8 cellular contexts compared by ENCODE assay signal in genomic region chr16:87391950-87392822, GRCh38. TPM values are rescaled to one million over a fixed set of nuclear protein-coding genes. Genes with fewer than 3 reads are reported as not detected.
DNase-seq lines count a peak whose midpoint lies in the region; ATAC-seq and TF ChIP-seq lines count a peak whose summit lies in the region.

Gene MAP1LC3B, plus strand, starts transcription at chr16:87392336. Its CDS starts 92 bp downstream, at chr16:87392428.

- peak within 1 kb of the TSS; percentile 94 for H3K27ac Mint-ChIP-seq in T-helper 1 cell treated with Interleukin-12 subunit alpha and Interleukin-12 subunit beta and Interleukin-4 antibody, amounts not matched to agents 30 μg/mL and 1 μg/mL, for 36 hours

- peak; percentile 80 for DNase-seq in NCI-H1694 treated with DMSO at 0.1 percent for 48 hours (lab: John Stamatoyannopoulos, UW)
- peak; percentile 97 for DNase-seq in amniotic stem cell (lab: John Stamatoyannopoulos, UW)
- peak; percentile 96 for DNase-seq in left cardiac atrium
- DNase-seq in prostate gland (ENCODE audit: low spot score): peak; percentile 95
- peak; percentile 97 for DNase-seq in ureter (ENCODE audit: low spot score)

- no peaks in the 10 kb centered on the region for H3K36me3 ChIP-seq in prostate gland

- no peaks in the 10 kb centered on the region for H3K27me3 Mint-ChIP-seq in T-helper 1 cell treated with Interleukin-12 subunit alpha and Interleukin-12 subunit beta and Interleukin-4 antibody, amounts not matched to agents 30 μg/mL and 1 μg/mL, for 36 hours (ENCODE audit: low read depth)

- WGBS in prostate gland: under 1% methylated on average over 80 of the region's 113 CpGs

- no peaks in the 10 kb centered on the region for H3K27me3 ChIP-seq in prostate gland (replicated peaks; ENCODE audit: insufficient read depth)

- intact Hi-C loops in left cardiac atrium (cut with DNase I) (loop anchor here in 1 of 2 donors (5.0 to 10.0 kb wide), 2 partner anchors 75 to 243 kb away; partner anchors contain the start of gene C16orf95), prostate gland (cut with DNase I) (loop anchor here (2.0 kb wide), 1 partner anchor 75 kb away; the partner anchor contains the start of gene C16orf95)

- peak; percentile 55 for ATAC-seq in HG02884 (IDR thresholded peaks at IDR 0.05; ENCODE audit: unreplicated experiment)
- peak; percentile 92 for ATAC-seq in left cardiac atrium

- TF ChIP-seq POLR2A in GM15510 (IDR thresholded peaks at IDR 0.05; ENCODE audit: borderline replicate concordance, extremely low read depth, insufficient read length) (peak; percentile 88), prostate gland (IDR thresholded peaks at IDR 0.05) (peak; percentile 100)

- H3K4me1 ChIP-seq in prostate gland (replicated peaks): peaks cover 12% of the 10 kb centered on the region

- peak within 1 kb of the TSS; percentile 72 to 90 for H3K4me3 ChIP-seq in prostate gland

- peak in 1 of 4 experiments; percentile 30 for TF ChIP-seq CTCF in prostate gland (IDR thresholded peaks at IDR 0.05)

- no peaks in the 10 kb centered on the region for H3K9me3 Mint-ChIP-seq in T-helper 1 cell treated with Interleukin-12 subunit alpha and Interleukin-12 subunit beta and Interleukin-4 antibody, amounts not matched to agents 30 μg/mL and 1 μg/mL, for 36 hours

- peaks cover 48% of the 10 kb centered on the region for H3K4me1 Mint-ChIP-seq in T-helper 1 cell treated with Interleukin-12 subunit alpha and Interleukin-12 subunit beta and Interleukin-4 antibody, amounts not matched to agents 30 μg/mL and 1 μg/mL, for 36 hours (ENCODE audit: low read depth)

- H3K4me3 Mint-ChIP-seq in T-helper 1 cell treated with Interleukin-12 subunit alpha and Interleukin-12 subunit beta and Interleukin-4 antibody, amounts not matched to agents 30 μg/mL and 1 μg/mL, for 36 hours: peak within 1 kb of the TSS; percentile 89

- peak within 1 kb of the TSS; percentile 87 to 96 for H3K27ac ChIP-seq in prostate gland

- no peaks in the 10 kb centered on the region for H3K9me3 ChIP-seq in prostate gland

- H3K36me3 Mint-ChIP-seq in T-helper 1 cell treated with Interleukin-12 subunit alpha and Interleukin-12 subunit beta and Interleukin-4 antibody, amounts not matched to agents 30 μg/mL and 1 μg/mL, for 36 hours (ENCODE audit: low read depth): peaks cover 8% of the 10 kb centered on the region

RNA-seq across cellular contexts. Expression of gene MAP1LC3B, which starts in this region (rescaled TPM):
- total RNA-seq in left cardiac atrium: 10 to 100 TPM; 82.9 to 90.2 TPM
- total RNA-seq in prostate gland: 10 to 100 TPM; 41.9 to 51.8 TPM
- total RNA-seq in ureter: 38.3 TPM

Comparison
In these comparisons a context has a peak if more than half of its experiments do, and no peak if none do; other contexts are left out.
1. Peak in every context shown above with its lines: DNase-seq, ATAC-seq, H3K4me3 ChIP-seq and H3K27ac ChIP-seq.